9 cellular contexts compared by ENCODE assay signal in genomic region chr5:67165524-67166459, GRCh38. TPM values are rescaled to one million over a fixed set of nuclear protein-coding genes. Genes with fewer than 3 reads are reported as not detected.
DNase-seq lines count a peak whose midpoint lies in the region; ATAC-seq, FAIRE-seq and TF ChIP-seq lines count a peak whose summit lies in the region.
"Had no signal": no experiment of that assay in that cellular context is flagged by ENCODE, and none has a peak within 500 bp of the region (broad histone marks: within the 10 kb centered on the region; RNA-seq: fewer than 3 reads in every experiment).

No MANE protein-coding gene starts in this region.

- TF ChIP-seq CTCF in A549 (IDR thresholded peaks at IDR 0.05) (peak; percentile 77), cardiac fibroblast (IDR thresholded peaks at IDR 0.05; ENCODE audit: low read depth, low read length) (peak; percentile 83), kidney epithelial cell (IDR thresholded peaks at IDR 0.05; ENCODE audit: insufficient read depth, low read length, poor library complexity, severe bottlenecking) (peak; percentile 81)

- peak overlapping the region; percentile 71 to 85 for H3K27ac ChIP-seq in A549

- 54% methylated on average over 30 of the region's 36 CpGs for WGBS in A549 (ENCODE audit: missing lambda C conversion rate)

- TF ChIP-seq EP300 in A549 (IDR thresholded peaks at IDR 0.05): no peak

- TF ChIP-seq POLR2A in A549 (IDR thresholded peaks at IDR 0.05; ENCODE audit: low read length): no peak

- peak overlapping the region; percentile 63 for H3K4me2 ChIP-seq in A549

- FAIRE-seq in A549 (lab: Jason Lieb, UNC): no peak
- FAIRE-seq: G401.6 had no signal

- 0 out of 3 replicates have a peak overlapping the region, but pooled peaks have one; percentile 9 for H3K4me3 ChIP-seq in A549
- H3K4me3 ChIP-seq in cardiac fibroblast (replicated peaks in 1 of 2; ENCODE audit: low read depth in 2 of 2, low read length in 2 of 2): no peak overlapping the region
- no peak overlapping the region for H3K4me3 ChIP-seq in kidney epithelial cell (ENCODE audit: low read depth, low read length)

- peak; percentile 66 to 71 for TF ChIP-seq RAD21 in A549 (conservative IDR thresholded peaks at IDR 0.05 in 1 of 2, IDR thresholded peaks at IDR 0.05 in 1 of 2)

- POLR2A ChIA-PET in A549 (lab: Yijun Ruan, JAX): interaction anchor here (1.2 kb wide), 2 partner anchors 42 to 1087 kb away, joined by 3 to 5 read pairs; no protein-coding TSS in a partner anchor

- H3K4me1 ChIP-seq in A549: peaks cover 24% of the 10 kb centered on the region

- CTCF ChIA-PET in A549 (lab: Yijun Ruan, JAX): interaction anchor here (0.6 to 8.3 kb wide), 26 partner anchors 9 to 1087 kb away, joined by 3 to 190 read pairs (median 5); partner anchors contain the start of gene CD180

- no peaks in the 10 kb centered on the region for H3K36me3 ChIP-seq in kidney epithelial cell (ENCODE audit: control insufficient read depth, insufficient read depth, low read length)

- H3K9me3 ChIP-seq in A549: no peaks in the 10 kb centered on the region

- H3K27me3 ChIP-seq in kidney epithelial cell (ENCODE audit: control insufficient read depth, insufficient read depth, low read length): no peaks in the 10 kb centered on the region

- ATAC-seq in A549: peak; percentile 93 to 97
- ATAC-seq in HG03520 (IDR thresholded peaks at IDR 0.05; ENCODE audit: unreplicated experiment): peak; percentile 87

- DNase-seq in A549 (ENCODE audit: low read depth in 1 of 2, low spot score in 1 of 2) (peak; percentile 56 to 82), GM19240 (ENCODE audit: insufficient read length, low spot score) (peak; percentile 70), cardiac fibroblast (ENCODE audit: low read depth in 2 of 2) (peak; percentile 87), kidney epithelial cell (ENCODE audit: low read depth) (peak; percentile 9), NCI-H526 (lab: John Stamatoyannopoulos, UW) (no peak)
- peak; percentile 55 for DNase-seq in activated CD4-positive, CD25-positive, alpha-beta regulatory T cell treated with anti-CD3 and anti-CD28 coated beads, Interleukin-2, amount 50 U/mL, for 16 hours (ENCODE audit: low read depth, low spot score)
- DNase-seq in stimulated activated CD4-positive, alpha-beta T cell treated with anti-CD3 and anti-CD28 coated beads, Interleukin-15, amount 100 ng/mL, for 1 hour (ENCODE audit: low read depth in 1 of 2, low spot score in 1 of 2): peak; percentile 58 to 64

TF ChIP-seq in A549, 52 proteins besides CTCF, POLR2A, EP300 and RAD21:
- TF ChIP-seq MAX (IDR thresholded peaks at IDR 0.05) (peak; percentile 62), PHF8 (IDR thresholded peaks at IDR 0.05; ENCODE audit: borderline replicate concordance, low read depth) (no peak), PBX3 (IDR thresholded peaks at IDR 0.05) (no peak), POLR2AphosphoS2 (conservative IDR thresholded peaks at IDR 0.05; ENCODE audit: low read length) (no peak), E2F6 (IDR thresholded peaks at IDR 0.05; ENCODE audit: borderline replicate concordance, low read depth) (peak; percentile 64; the same call in 1 of the 2 replicates), SMC3 (IDR thresholded peaks at IDR 0.05) (peak; percentile 84)

RNA-seq across cellular contexts. Expression of gene CD180, which starts 30.8 kb away (rescaled TPM):
- not detected in 2 replicates for polyA plus RNA-seq in A549 (2011; rRNA removed)
- polyA plus RNA-seq in A549 (2012; cell fraction: cytosol; rRNA removed): not detected in 2 replicates
- not detected in 2 replicates for polyA plus RNA-seq in A549 (2012; cell fraction: nucleus; rRNA removed)
- 0.01 TPM in 1 of 3 replicates, not detected in the others for polyA plus RNA-seq in A549 (2017; fragmentation: RNase III; extraction: RNeasy Plus Mini Kit Qiagen cat#74134 plus additional on column Dnase treatment)
- not detected in 2 replicates for polyA minus RNA-seq in A549 (2011; rRNA and poly(A)+ RNA removed)
- total RNA-seq in kidney epithelial cell: 0.04 TPM in 1 of 2 replicates, not detected in the other

Comparison
In these comparisons a context has a peak if more than half of its experiments do, and no peak if none do; other contexts are left out.
1. DNase-seq: peak in A549 (2 of 2), GM19240 (single experiment), activated CD4-positive, CD25-positive, alpha-beta regulatory T cell treated with anti-CD3 and anti-CD28 coated beads, Interleukin-2, amount 50 U/mL, for 16 hours (single experiment), cardiac fibroblast (2 of 2), kidney epithelial cell (single experiment) and stimulated activated CD4-positive, alpha-beta T cell treated with anti-CD3 and anti-CD28 coated beads, Interleukin-15, amount 100 ng/mL, for 1 hour (2 of 2); none in NCI-H526 (0 of 2).
2. Peak in every context shown above with its lines, with median percentiles within 50 percentile points of each other: CTCF ChIP-seq.